ENCODE assay signal across 3 cellular contexts in the genomic region with DNA sequence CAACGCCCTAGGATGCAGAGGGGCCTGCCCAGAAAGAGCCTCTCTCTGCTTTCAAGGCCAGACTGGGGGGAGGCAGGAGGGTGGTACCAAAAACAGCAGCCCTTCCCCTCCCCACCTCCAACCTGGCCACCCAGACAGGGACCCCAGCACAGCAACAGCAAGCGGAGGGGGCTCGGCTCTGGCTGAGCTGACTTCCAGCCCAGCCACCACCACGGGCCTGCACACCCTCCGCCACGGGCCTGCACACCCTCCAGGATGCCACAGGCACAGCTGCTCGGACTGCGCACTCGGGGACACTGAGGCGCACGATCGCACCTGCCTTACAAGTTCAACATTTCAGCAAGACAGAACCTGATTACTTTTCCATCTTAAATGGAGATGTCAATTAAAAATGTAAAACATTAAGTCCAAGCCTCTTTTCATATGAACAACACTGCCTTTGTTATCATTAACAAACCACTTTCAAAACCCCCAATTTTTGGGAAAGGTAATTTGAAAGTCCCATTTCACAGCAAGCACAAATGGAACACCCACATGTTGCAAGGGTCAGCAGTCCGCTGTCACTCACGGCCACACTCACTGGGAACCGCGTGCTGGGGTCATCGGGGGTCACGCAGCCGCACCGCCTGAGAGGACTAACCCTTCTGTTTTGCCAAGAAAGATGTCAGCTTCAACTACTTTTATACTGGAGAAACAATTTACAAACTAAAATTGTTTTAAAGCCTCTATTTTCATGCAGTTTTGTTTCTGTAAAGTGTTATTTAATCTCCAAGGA.
TF ChIP-seq lines count a peak whose summit lies in the region.

No MANE protein-coding gene starts in this region.

TF ChIP-seq in SK-N-SH, 30 proteins besides CTCF, POLR2A, EP300 and RAD21 (continued from another document):
- TF ChIP-seq, protein P1, sequence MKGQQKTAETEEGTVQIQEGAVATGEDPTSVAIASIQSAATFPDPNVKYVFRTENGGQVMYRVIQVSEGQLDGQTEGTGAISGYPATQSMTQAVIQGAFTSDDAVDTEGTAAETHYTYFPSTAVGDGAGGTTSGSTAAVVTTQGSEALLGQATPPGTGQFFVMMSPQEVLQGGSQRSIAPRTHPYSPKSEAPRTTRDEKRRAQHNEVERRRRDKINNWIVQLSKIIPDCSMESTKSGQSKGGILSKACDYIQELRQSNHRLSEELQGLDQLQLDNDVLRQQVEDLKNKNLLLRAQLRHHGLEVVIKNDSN (IDR thresholded peaks at IDR 0.05; ENCODE audit: borderline replicate concordance, low read depth) = no peak
- TF ChIP-seq, protein P2, sequence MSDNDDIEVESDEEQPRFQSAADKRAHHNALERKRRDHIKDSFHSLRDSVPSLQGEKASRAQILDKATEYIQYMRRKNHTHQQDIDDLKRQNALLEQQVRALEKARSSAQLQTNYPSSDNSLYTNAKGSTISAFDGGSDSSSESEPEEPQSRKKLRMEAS (IDR thresholded peaks at IDR 0.05; ENCODE audit: low read depth) = no peak
TF ChIP-seq in SK-N-SH: peak in this region for 0.

TF ChIP-seq in SK-N-SH treated with all-trans-retinoic acid at 6 μM for 48 hours, 23 proteins besides CTCF, POLR2A, EP300 and RAD21 (continued from another document):
- TF ChIP-seq, protein P3, sequence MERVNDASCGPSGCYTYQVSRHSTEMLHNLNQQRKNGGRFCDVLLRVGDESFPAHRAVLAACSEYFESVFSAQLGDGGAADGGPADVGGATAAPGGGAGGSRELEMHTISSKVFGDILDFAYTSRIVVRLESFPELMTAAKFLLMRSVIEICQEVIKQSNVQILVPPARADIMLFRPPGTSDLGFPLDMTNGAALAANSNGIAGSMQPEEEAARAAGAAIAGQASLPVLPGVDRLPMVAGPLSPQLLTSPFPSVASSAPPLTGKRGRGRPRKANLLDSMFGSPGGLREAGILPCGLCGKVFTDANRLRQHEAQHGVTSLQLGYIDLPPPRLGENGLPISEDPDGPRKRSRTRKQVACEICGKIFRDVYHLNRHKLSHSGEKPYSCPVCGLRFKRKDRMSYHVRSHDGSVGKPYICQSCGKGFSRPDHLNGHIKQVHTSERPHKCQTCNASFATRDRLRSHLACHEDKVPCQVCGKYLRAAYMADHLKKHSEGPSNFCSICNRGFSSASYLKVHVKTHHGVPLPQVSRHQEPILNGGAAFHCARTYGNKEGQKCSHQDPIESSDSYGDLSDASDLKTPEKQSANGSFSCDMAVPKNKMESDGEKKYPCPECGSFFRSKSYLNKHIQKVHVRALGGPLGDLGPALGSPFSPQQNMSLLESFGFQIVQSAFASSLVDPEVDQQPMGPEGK (CRISPR knock-in tag; IDR thresholded peaks at IDR 0.05; ENCODE audit: borderline replicate concordance) = no peak
- TF ChIP-seq SNAI2 (CRISPR knock-in tag; IDR thresholded peaks at IDR 0.05) (no peak), GLIS3 (CRISPR knock-in tag; IDR thresholded peaks at IDR 0.05) (no peak)
- TF ChIP-seq, protein P4, sequence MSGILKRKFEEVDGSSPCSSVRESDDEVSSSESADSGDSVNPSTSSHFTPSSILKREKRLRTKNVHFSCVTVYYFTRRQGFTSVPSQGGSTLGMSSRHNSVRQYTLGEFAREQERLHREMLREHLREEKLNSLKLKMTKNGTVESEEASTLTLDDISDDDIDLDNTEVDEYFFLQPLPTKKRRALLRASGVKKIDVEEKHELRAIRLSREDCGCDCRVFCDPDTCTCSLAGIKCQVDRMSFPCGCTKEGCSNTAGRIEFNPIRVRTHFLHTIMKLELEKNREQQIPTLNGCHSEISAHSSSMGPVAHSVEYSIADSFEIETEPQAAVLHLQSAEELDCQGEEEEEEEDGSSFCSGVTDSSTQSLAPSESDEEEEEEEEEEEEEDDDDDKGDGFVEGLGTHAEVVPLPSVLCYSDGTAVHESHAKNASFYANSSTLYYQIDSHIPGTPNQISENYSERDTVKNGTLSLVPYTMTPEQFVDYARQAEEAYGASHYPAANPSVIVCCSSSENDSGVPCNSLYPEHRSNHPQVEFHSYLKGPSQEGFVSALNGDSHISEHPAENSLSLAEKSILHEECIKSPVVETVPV (CRISPR knock-in tag; IDR thresholded peaks at IDR 0.05) = no peak

TF ChIP-seq in HEK293T, 16 proteins besides CTCF, POLR2A, EP300 and RAD21 (continued from another document):
- TF ChIP-seq FOXK2 (IDR thresholded peaks at IDR 0.05) = no peak
